In genomic region chr5:73264626-73265025, GRCh38 we compare ENCODE assay signal across 1 cellular context.
TF ChIP-seq lines count a peak whose summit lies in the region.

No MANE protein-coding gene starts in this region.

TF ChIP-seq in GM23338, 12 proteins besides CTCF, POLR2A, EP300 and RAD21 (continued from another document):
- TF ChIP-seq, protein P1, sequence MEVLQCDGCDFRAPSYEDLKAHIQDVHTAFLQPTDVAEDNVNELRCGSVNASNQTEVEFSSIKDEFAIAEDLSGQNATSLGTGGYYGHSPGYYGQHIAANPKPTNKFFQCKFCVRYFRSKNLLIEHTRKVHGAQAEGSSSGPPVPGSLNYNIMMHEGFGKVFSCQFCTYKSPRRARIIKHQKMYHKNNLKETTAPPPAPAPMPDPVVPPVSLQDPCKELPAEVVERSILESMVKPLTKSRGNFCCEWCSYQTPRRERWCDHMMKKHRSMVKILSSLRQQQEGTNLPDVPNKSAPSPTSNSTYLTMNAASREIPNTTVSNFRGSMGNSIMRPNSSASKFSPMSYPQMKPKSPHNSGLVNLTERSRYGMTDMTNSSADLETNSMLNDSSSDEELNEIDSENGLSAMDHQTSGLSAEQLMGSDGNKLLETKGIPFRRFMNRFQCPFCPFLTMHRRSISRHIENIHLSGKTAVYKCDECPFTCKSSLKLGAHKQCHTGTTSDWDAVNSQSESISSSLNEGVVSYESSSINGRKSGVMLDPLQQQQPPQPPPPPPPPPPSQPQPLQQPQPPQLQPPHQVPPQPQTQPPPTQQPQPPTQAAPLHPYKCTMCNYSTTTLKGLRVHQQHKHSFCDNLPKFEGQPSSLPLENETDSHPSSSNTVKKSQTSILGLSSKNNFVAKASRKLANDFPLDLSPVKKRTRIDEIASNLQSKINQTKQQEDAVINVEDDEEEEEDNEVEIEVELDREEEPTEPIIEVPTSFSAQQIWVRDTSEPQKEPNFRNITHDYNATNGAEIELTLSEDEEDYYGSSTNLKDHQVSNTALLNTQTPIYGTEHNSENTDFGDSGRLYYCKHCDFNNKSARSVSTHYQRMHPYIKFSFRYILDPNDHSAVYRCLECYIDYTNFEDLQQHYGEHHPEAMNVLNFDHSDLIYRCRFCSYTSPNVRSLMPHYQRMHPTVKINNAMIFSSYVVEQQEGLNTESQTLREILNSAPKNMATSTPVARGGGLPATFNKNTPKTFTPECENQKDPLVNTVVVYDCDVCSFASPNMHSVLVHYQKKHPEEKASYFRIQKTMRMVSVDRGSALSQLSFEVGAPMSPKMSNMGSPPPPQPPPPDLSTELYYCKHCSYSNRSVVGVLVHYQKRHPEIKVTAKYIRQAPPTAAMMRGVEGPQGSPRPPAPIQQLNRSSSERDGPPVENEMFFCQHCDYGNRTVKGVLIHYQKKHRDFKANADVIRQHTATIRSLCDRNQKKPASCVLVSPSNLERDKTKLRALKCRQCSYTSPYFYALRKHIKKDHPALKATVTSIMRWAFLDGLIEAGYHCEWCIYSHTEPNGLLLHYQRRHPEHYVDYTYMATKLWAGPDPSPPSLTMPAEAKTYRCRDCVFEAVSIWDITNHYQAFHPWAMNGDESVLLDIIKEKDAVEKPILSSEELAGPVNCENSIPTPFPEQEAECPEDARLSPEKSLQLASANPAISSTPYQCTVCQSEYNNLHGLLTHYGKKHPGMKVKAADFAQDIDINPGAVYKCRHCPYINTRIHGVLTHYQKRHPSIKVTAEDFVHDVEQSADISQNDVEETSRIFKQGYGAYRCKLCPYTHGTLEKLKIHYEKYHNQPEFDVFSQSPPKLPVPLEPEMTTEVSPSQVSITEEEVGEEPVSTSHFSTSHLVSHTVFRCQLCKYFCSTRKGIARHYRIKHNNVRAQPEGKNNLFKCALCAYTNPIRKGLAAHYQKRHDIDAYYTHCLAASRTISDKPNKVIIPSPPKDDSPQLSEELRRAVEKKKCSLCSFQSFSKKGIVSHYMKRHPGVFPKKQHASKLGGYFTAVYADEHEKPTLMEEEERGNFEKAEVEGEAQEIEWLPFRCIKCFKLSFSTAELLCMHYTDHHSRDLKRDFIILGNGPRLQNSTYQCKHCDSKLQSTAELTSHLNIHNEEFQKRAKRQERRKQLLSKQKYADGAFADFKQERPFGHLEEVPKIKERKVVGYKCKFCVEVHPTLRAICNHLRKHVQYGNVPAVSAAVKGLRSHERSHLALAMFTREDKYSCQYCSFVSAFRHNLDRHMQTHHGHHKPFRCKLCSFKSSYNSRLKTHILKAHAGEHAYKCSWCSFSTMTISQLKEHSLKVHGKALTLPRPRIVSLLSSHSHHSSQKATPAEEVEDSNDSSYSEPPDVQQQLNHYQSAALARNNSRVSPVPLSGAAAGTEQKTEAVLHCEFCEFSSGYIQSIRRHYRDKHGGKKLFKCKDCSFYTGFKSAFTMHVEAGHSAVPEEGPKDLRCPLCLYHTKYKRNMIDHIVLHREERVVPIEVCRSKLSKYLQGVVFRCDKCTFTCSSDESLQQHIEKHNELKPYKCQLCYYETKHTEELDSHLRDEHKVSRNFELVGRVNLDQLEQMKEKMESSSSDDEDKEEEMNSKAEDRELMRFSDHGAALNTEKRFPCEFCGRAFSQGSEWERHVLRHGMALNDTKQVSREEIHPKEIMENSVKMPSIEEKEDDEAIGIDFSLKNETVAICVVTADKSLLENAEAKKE (CRISPR knock-in tag; IDR thresholded peaks at IDR 0.05) = no peak
- no peak for TF ChIP-seq STAT1 (IDR thresholded peaks at IDR 0.05; ENCODE audit: unreplicated experiment)
- no peak for TF ChIP-seq JUNB (IDR thresholded peaks at IDR 0.05; ENCODE audit: unreplicated experiment)
- no peak for TF ChIP-seq ZNF331 (CRISPR knock-in tag; IDR thresholded peaks at IDR 0.05; ENCODE audit: low read depth)
